8 cellular contexts compared by ENCODE assay signal in genomic region chr16:87952751-87953150, GRCh38. TPM values are rescaled to one million over a fixed set of nuclear protein-coding genes. Genes with fewer than 3 reads are reported as not detected.
A peak's percentile ranks its signal among the peaks of the same experiment; 100 is the strongest.
DNase-seq lines count a peak whose midpoint lies in the region; ATAC-seq lines count a peak whose summit lies in the region.

No MANE protein-coding gene starts in this region.

- POLR2A ChIA-PET in activated CD4-positive, alpha-beta T cell treated with anti-CD3 and anti-CD28 coated beads for 36 hours (lab: Charles Lee), result interaction anchor here (0.9 to 1.4 kb wide), 2 partner anchors 57 to 77 kb away, joined by 3 to 4 read pairs; no protein-coding TSS in a partner anchor
- POLR2A ChIA-PET in activated CD8-positive, alpha-beta T cell treated with anti-CD3 and anti-CD28 coated beads, Interleukin-2, amount 10 ng/mL, durations not matched to agents 7 days and 5 days (lab: Charles Lee), result interaction anchor here (1.1 to 2.3 kb wide), 2 partner anchors 10 to 680 kb away, joined by 4 to 20 read pairs; no protein-coding TSS in a partner anchor

- intact Hi-C loops in activated CD4-positive, alpha-beta T cell treated with anti-CD3 and anti-CD28 coated beads for 36 hours (cut with DNase I, micrococcal nuclease), result loop anchor here (5.0 to 10.0 kb wide), 4 partner anchors 35 to 1292 kb away; partner anchors contain the start of genes PIEZO1 (in 1 of the 2) and ZC3H18 (in 1 of the 2)

- ATAC-seq in activated CD4-positive, alpha-beta T cell treated with anti-CD3 and anti-CD28 coated beads for 36 hours, result no peak
- ATAC-seq in activated CD8-positive, alpha-beta T cell treated with anti-CD3 and anti-CD28 coated beads, Interleukin-2, amount 10 ng/mL, durations not matched to agents 7 days and 5 days, result no peak
- ATAC-seq in stimulated activated naive B cell treated with anti-CD40 and anti-IgM and Interleukin-4, amounts not matched to agents 10 μg/mL and 1 μg/mL and 100 μg/mL, for 72 hours (replicated peaks), result no peak
- ATAC-seq in HG03457 (IDR thresholded peaks at IDR 0.05; ENCODE audit: unreplicated experiment) (no peak), HG03095 (IDR thresholded peaks at IDR 0.05; ENCODE audit: unreplicated experiment) (no peak)

- H3K27ac Mint-ChIP-seq in activated CD4-positive, alpha-beta T cell treated with anti-CD3 and anti-CD28 coated beads for 36 hours, result peak overlapping the region; percentile 96
- peak overlapping the region; percentile 50 for H3K27ac Mint-ChIP-seq in activated CD8-positive, alpha-beta T cell treated with anti-CD3 and anti-CD28 coated beads, Interleukin-2, amount 10 ng/mL, durations not matched to agents 7 days and 5 days
- H3K27ac Mint-ChIP-seq in stimulated activated naive B cell treated with anti-CD40 and anti-IgM and Interleukin-4, amounts not matched to agents 10 μg/mL and 1 μg/mL and 100 μg/mL, for 72 hours, result peak overlapping the region; percentile 98

- no peak for DNase-seq in activated CD4-positive, alpha-beta T cell treated with anti-CD3 and anti-CD28 coated beads for 36 hours
- no peak for DNase-seq in activated CD4-positive, alpha-beta T cell treated with anti-CD3 and anti-CD28 coated beads, Interleukin-2, amount 50 U/mL, for 4 hours
- no peak for DNase-seq in activated CD8-positive, alpha-beta T cell treated with anti-CD3 and anti-CD28 coated beads, Interleukin-2, amount 10 ng/mL, durations not matched to agents 7 days and 5 days
- DNase-seq in stimulated activated naive B cell treated with anti-CD40 and anti-IgM and Interleukin-4, amounts not matched to agents 10 μg/mL and 1 μg/mL and 100 μg/mL, for 72 hours, result no peak
- no peak for DNase-seq in NK-92 (lab: John Stamatoyannopoulos, UW; ENCODE audit: unreplicated experiment)

- H3K4me1 ChIP-seq in iPS-18a (ENCODE audit: control insufficient read depth, low read depth, low read length), result peaks cover 4% of the 10 kb centered on the region

- H3K9ac ChIP-seq in iPS-18a (ENCODE audit: low read length), result peak overlapping the region; percentile 94

- H3K27me3 ChIP-seq in iPS-18a (ENCODE audit: control insufficient read depth, insufficient read depth, low read length), result no peaks in the 10 kb centered on the region

- H3K36me3 ChIP-seq in iPS-18a (ENCODE audit: control insufficient read depth, low read depth, low read length), result peaks cover 4% of the 10 kb centered on the region

- CTCF ChIA-PET in activated CD4-positive, alpha-beta T cell treated with anti-CD3 and anti-CD28 coated beads for 36 hours (lab: Charles Lee), result interaction anchor here (0.8 to 1.0 kb wide), 3 partner anchors 11 to 250 kb away, joined by 3 to 6 read pairs (median 3); no protein-coding TSS in a partner anchor
- CTCF ChIA-PET in activated CD8-positive, alpha-beta T cell treated with anti-CD3 and anti-CD28 coated beads, Interleukin-2, amount 10 ng/mL, durations not matched to agents 7 days and 5 days (lab: Charles Lee), result interaction anchor here (4.0 kb wide), 1 partner anchor 173 kb away, joined by 37 read pairs; no protein-coding TSS in a partner anchor

- H3K9me3 ChIP-seq in iPS-18a (ENCODE audit: control insufficient read depth, low read depth, low read length), result no peaks in the 10 kb centered on the region

- H3K4me3 Mint-ChIP-seq in activated CD4-positive, alpha-beta T cell treated with anti-CD3 and anti-CD28 coated beads for 36 hours, result peak overlapping the region; percentile 93
- peak overlapping the region; percentile 95 for H3K4me3 Mint-ChIP-seq in activated CD8-positive, alpha-beta T cell treated with anti-CD3 and anti-CD28 coated beads, Interleukin-2, amount 10 ng/mL, durations not matched to agents 7 days and 5 days
- H3K4me3 Mint-ChIP-seq in stimulated activated naive B cell treated with anti-CD40 and anti-IgM and Interleukin-4, amounts not matched to agents 10 μg/mL and 1 μg/mL and 100 μg/mL, for 72 hours, result peak overlapping the region; percentile 95 to 96

- no peak overlapping the region for H3K27ac ChIP-seq in iPS-18a (ENCODE audit: low read length)

- peaks cover 36% of the 10 kb centered on the region for H3K36me3 Mint-ChIP-seq in activated CD4-positive, alpha-beta T cell treated with anti-CD3 and anti-CD28 coated beads for 36 hours (ENCODE audit: low read depth)
- H3K36me3 Mint-ChIP-seq in activated CD8-positive, alpha-beta T cell treated with anti-CD3 and anti-CD28 coated beads, Interleukin-2, amount 10 ng/mL, durations not matched to agents 7 days and 5 days (ENCODE audit: low read depth), result peaks cover 44% of the 10 kb centered on the region
- peaks cover 21 to 36% of the 10 kb centered on the region in 2 donors for H3K36me3 Mint-ChIP-seq in stimulated activated naive B cell treated with anti-CD40 and anti-IgM and Interleukin-4, amounts not matched to agents 10 μg/mL and 1 μg/mL and 100 μg/mL, for 72 hours

- no peaks in the 10 kb centered on the region for H3K27me3 Mint-ChIP-seq in activated CD4-positive, alpha-beta T cell treated with anti-CD3 and anti-CD28 coated beads for 36 hours
- H3K27me3 Mint-ChIP-seq in activated CD8-positive, alpha-beta T cell treated with anti-CD3 and anti-CD28 coated beads, Interleukin-2, amount 10 ng/mL, durations not matched to agents 7 days and 5 days (ENCODE audit: low read depth), result no peaks in the 10 kb centered on the region
- H3K27me3 Mint-ChIP-seq in stimulated activated naive B cell treated with anti-CD40 and anti-IgM and Interleukin-4, amounts not matched to agents 10 μg/mL and 1 μg/mL and 100 μg/mL, for 72 hours, result no peaks in the 10 kb centered on the region

- peaks cover 64% of the 10 kb centered on the region for H3K4me1 Mint-ChIP-seq in activated CD4-positive, alpha-beta T cell treated with anti-CD3 and anti-CD28 coated beads for 36 hours
- H3K4me1 Mint-ChIP-seq in activated CD8-positive, alpha-beta T cell treated with anti-CD3 and anti-CD28 coated beads, Interleukin-2, amount 10 ng/mL, durations not matched to agents 7 days and 5 days (ENCODE audit: low read depth), result peaks cover 83% of the 10 kb centered on the region
- H3K4me1 Mint-ChIP-seq in stimulated activated naive B cell treated with anti-CD40 and anti-IgM and Interleukin-4, amounts not matched to agents 10 μg/mL and 1 μg/mL and 100 μg/mL, for 72 hours, result peaks cover 57 to 74% of the 10 kb centered on the region in 2 donors

- no peaks in the 10 kb centered on the region for H3K9me3 Mint-ChIP-seq in activated CD4-positive, alpha-beta T cell treated with anti-CD3 and anti-CD28 coated beads for 36 hours (ENCODE audit: low read depth)
- no peaks in the 10 kb centered on the region for H3K9me3 Mint-ChIP-seq in activated CD8-positive, alpha-beta T cell treated with anti-CD3 and anti-CD28 coated beads, Interleukin-2, amount 10 ng/mL, durations not matched to agents 7 days and 5 days (ENCODE audit: insufficient read depth)
- H3K9me3 Mint-ChIP-seq in stimulated activated naive B cell treated with anti-CD40 and anti-IgM and Interleukin-4, amounts not matched to agents 10 μg/mL and 1 μg/mL and 100 μg/mL, for 72 hours, result no peaks in the 10 kb centered on the region

- H3K4me3 ChIP-seq in iPS-18a (ENCODE audit: low read length), result peak overlapping the region; percentile 87

RNA-seq across cellular contexts. Expression of gene BANP, which starts 1.5 kb away (rescaled TPM):
- 10 to 100 TPM; 35.2 to 36.1 TPM for total RNA-seq in activated CD4-positive, alpha-beta T cell treated with anti-CD3 and anti-CD28 coated beads for 36 hours
- 10 to 100 TPM; 34.1 to 39.8 TPM for total RNA-seq in activated CD8-positive, alpha-beta T cell treated with anti-CD3 and anti-CD28 coated beads, Interleukin-2, amount 10 ng/mL, durations not matched to agents 7 days and 5 days

RNA-seq across cellular contexts. Expression of gene CA5A, which starts 16.4 kb away (rescaled TPM):
- not detected for total RNA-seq in activated CD4-positive, alpha-beta T cell treated with anti-CD3 and anti-CD28 coated beads for 36 hours
- not detected for total RNA-seq in activated CD8-positive, alpha-beta T cell treated with anti-CD3 and anti-CD28 coated beads, Interleukin-2, amount 10 ng/mL, durations not matched to agents 7 days and 5 days
